ENCODE assay signal across 30 cellular contexts in genomic region chr11:33875621-33876294, GRCh38. TPM values are rescaled to one million over a fixed set of nuclear protein-coding genes. Genes with fewer than 3 reads are reported as not detected.
"Had no signal": no experiment of that assay in that cellular context is flagged by ENCODE, and none has a peak within 500 bp of the region (broad histone marks: within the 10 kb centered on the region; RNA-seq: fewer than 3 reads in every experiment).

No MANE protein-coding gene starts in this region.

- H3K36me3 Mint-ChIP-seq: activated naive CD4-positive, alpha-beta T cell treated with anti-CD3 and anti-CD28 coated beads, Interleukin-2, amount 50 U/mL, for 24 hours; naive thymus-derived CD4-positive, alpha-beta T cell; WTC11 had no signal

- H3K4me2 ChIP-seq: hepatocyte had no signal

- ATAC-seq: activated naive CD8-positive, alpha-beta T cell treated with anti-CD3 and anti-CD28 coated beads, Interleukin-2, amount 50 U/mL, for 24 hours; gastroesophageal sphincter; left cardiac atrium; pancreas; T-helper 17 cell; WTC11 had no signal

- H3K27ac Mint-ChIP-seq: activated CD4-positive, alpha-beta memory T cell treated with anti-CD3 and anti-CD28 coated beads, Interleukin-2, amount 10 ng/mL, durations not matched to agents 7 days and 5 days; activated CD4-positive, alpha-beta T cell treated with anti-CD3 and anti-CD28 coated beads, Interleukin-2, amount 10 ng/mL, durations not matched to agents 7 days and 5 days; activated naive CD4-positive, alpha-beta T cell treated with anti-CD3 and anti-CD28 coated beads, Interleukin-2, amount 50 U/mL, for 24 hours; activated naive CD8-positive, alpha-beta T cell treated with anti-CD3 and anti-CD28 coated beads, Interleukin-2, amount 50 U/mL, for 24 hours; activated T-cell treated with anti-CD3 and anti-CD28 coated beads, Interleukin-2, amount 50 U/mL, for 24 hours; naive thymus-derived CD4-positive, alpha-beta T cell; T-helper 17 cell; WTC11 had no signal

- H3K36me3 ChIP-seq: gastroesophageal sphincter, pancreas, prostate gland, sigmoid colon, tibial nerve had no signal

- H3K4me3 Mint-ChIP-seq: activated CD4-positive, alpha-beta memory T cell treated with anti-CD3 and anti-CD28 coated beads, Interleukin-2, amount 10 ng/mL, durations not matched to agents 7 days and 5 days; activated CD4-positive, alpha-beta T cell treated with anti-CD3 and anti-CD28 coated beads, Interleukin-2, amount 10 ng/mL, durations not matched to agents 7 days and 5 days; activated naive CD4-positive, alpha-beta T cell treated with anti-CD3 and anti-CD28 coated beads, Interleukin-2, amount 50 U/mL, for 24 hours; activated naive CD8-positive, alpha-beta T cell treated with anti-CD3 and anti-CD28 coated beads, Interleukin-2, amount 50 U/mL, for 24 hours; activated T-cell treated with anti-CD3 and anti-CD28 coated beads, Interleukin-2, amount 50 U/mL, for 24 hours; central memory CD8-positive, alpha-beta T cell; naive thymus-derived CD4-positive, alpha-beta T cell; T-helper 17 cell; WTC11 had no signal

- H2AFZ ChIP-seq: hepatocyte had no signal

- H3K79me2 ChIP-seq: hepatocyte had no signal

- H3K4me3 ChIP-seq: gastroesophageal sphincter, hepatocyte, pancreas, prostate gland, sigmoid colon, tibial nerve had no signal

- H3K9me3 ChIP-seq: gastroesophageal sphincter, pancreas, prostate gland, sigmoid colon, tibial nerve had no signal

- H3K4me1 Mint-ChIP-seq: activated CD4-positive, alpha-beta memory T cell treated with anti-CD3 and anti-CD28 coated beads, Interleukin-2, amount 10 ng/mL, durations not matched to agents 7 days and 5 days; activated CD4-positive, alpha-beta T cell treated with anti-CD3 and anti-CD28 coated beads, Interleukin-2, amount 10 ng/mL, durations not matched to agents 7 days and 5 days; central memory CD8-positive, alpha-beta T cell had no signal

- H3K27ac ChIP-seq: epithelial cell of prostate, gastroesophageal sphincter, hepatocyte, pancreas, prostate gland, sigmoid colon, tibial nerve had no signal

- H3K4me1 ChIP-seq: pancreas, prostate gland had no signal

- H3K9me3 Mint-ChIP-seq: activated CD4-positive, alpha-beta memory T cell treated with anti-CD3 and anti-CD28 coated beads, Interleukin-2, amount 10 ng/mL, durations not matched to agents 7 days and 5 days; activated CD4-positive, alpha-beta T cell treated with anti-CD3 and anti-CD28 coated beads, Interleukin-2, amount 10 ng/mL, durations not matched to agents 7 days and 5 days; activated naive CD4-positive, alpha-beta T cell treated with anti-CD3 and anti-CD28 coated beads, Interleukin-2, amount 50 U/mL, for 24 hours; activated naive CD8-positive, alpha-beta T cell treated with anti-CD3 and anti-CD28 coated beads, Interleukin-2, amount 50 U/mL, for 24 hours; activated T-cell treated with anti-CD3 and anti-CD28 coated beads, Interleukin-2, amount 50 U/mL, for 24 hours; central memory CD8-positive, alpha-beta T cell; naive thymus-derived CD4-positive, alpha-beta T cell; WTC11 had no signal

- DNase-seq: activated CD4-positive, alpha-beta memory T cell treated with anti-CD3 and anti-CD28 coated beads, Interleukin-2, amount 10 ng/mL, durations not matched to agents 7 days and 5 days; activated CD4-positive, alpha-beta T cell treated with anti-CD3 and anti-CD28 coated beads for 1 hour; activated CD4-positive, alpha-beta T cell treated with anti-CD3 and anti-CD28 coated beads, Interleukin-2, amount 10 ng/mL, durations not matched to agents 7 days and 5 days; activated CD8-positive, alpha-beta memory T cell treated with anti-CD3 and anti-CD28 coated beads, Interleukin-2, amount 50 U/mL, for 48 hours; activated gamma-delta T cell; activated naive CD8-positive, alpha-beta T cell treated with anti-CD3 and anti-CD28 coated beads, Interleukin-2, amount 50 U/mL, for 24 hours; activated T-cell treated with anti-CD3 and anti-CD28 coated beads, Interleukin-2, amount 50 U/mL, for 24 hours; amygdala; dermis blood vessel endothelial cell; effector CD4-positive, alpha-beta T cell; islet precursor cell; left cardiac atrium; midbrain; naive thymus-derived CD4-positive, alpha-beta T cell; pancreas; retina; sigmoid colon; small intestine; stimulated activated CD4-positive, alpha-beta T cell treated with anti-CD3 and anti-CD28 coated beads, Interleukin-1b, Interleukin-23, amount 100 ng/mL, for 48 hours; stimulated activated naive CD4-positive, alpha-beta T cell; T-helper 17 cell; T1000 had no signal

RNA-seq across cellular contexts. Expression of gene LMO2, which starts 16.1 kb away (rescaled TPM):
- total RNA-seq: activated CD4-positive, alpha-beta memory T cell treated with anti-CD3 and anti-CD28 coated beads, Interleukin-2, amount 10 ng/mL, durations not matched to agents 7 days and 5 days; activated CD4-positive, alpha-beta T cell treated with anti-CD3 and anti-CD28 coated beads, Interleukin-2, amount 10 ng/mL, durations not matched to agents 7 days and 5 days had no signal
